Comparison of ENCODE assay signal across 15 cellular contexts in genomic region chr4:137300776-137301175, GRCh38.
A peak's percentile ranks its signal among the peaks of the same experiment; 100 is the strongest.
DNase-seq lines count a peak whose midpoint lies in the region; ATAC-seq, FAIRE-seq and TF ChIP-seq lines count a peak whose summit lies in the region.
"Had no signal": no experiment of that assay in that cellular context is flagged by ENCODE, and none has a peak within 500 bp of the region (broad histone marks: within the 10 kb centered on the region; RNA-seq: fewer than 3 reads in every experiment).

No MANE protein-coding gene starts in this region.

- H3K4me3 ChIP-seq in astrocyte (ENCODE audit: insufficient read depth, low read depth, low read length) = no peak overlapping the region
- no peak overlapping the region for H3K4me3 ChIP-seq in upper lobe of right lung
- H3K4me3 ChIP-seq: BLaER1 treated with 17β-estradiol and CSF1 and Interleukin-3, amounts not matched to agents 10 nM and 100 nM; PC-9 had no signal

- no peak overlapping the region for H3K27ac Mint-ChIP-seq in astrocyte (ENCODE audit: unreplicated experiment)
- peak overlapping the region; percentile 8 for H3K27ac Mint-ChIP-seq in type B pancreatic cell
- H3K27ac Mint-ChIP-seq: H9 had no signal

- peaks cover 4% of the 10 kb centered on the region for H3K4me1 Mint-ChIP-seq in astrocyte (ENCODE audit: low read depth, unreplicated experiment)
- H3K4me1 Mint-ChIP-seq in type B pancreatic cell (ENCODE audit: unreplicated experiment) = peaks cover 6% of the 10 kb centered on the region

- H3K9ac ChIP-seq in astrocyte (ENCODE audit: low read length) = no peak overlapping the region
- H3K9ac ChIP-seq: BLaER1 treated with 17β-estradiol and CSF1 and Interleukin-3, amounts not matched to agents 10 nM and 100 nM had no signal

- H3K79me2 ChIP-seq in astrocyte (ENCODE audit: insufficient read depth, low read length) = no peaks in the 10 kb centered on the region

- H3K27ac ChIP-seq in astrocyte (ENCODE audit: low read depth, low read length) (peak overlapping the region; percentile 52), upper lobe of right lung (no peak overlapping the region)
- H3K27ac ChIP-seq: 22Rv1; BLaER1 treated with 17β-estradiol and CSF1 and Interleukin-3, amounts not matched to agents 10 nM and 100 nM; PC-9 had no signal

- H3K27me3 Mint-ChIP-seq in astrocyte (ENCODE audit: low read depth, unreplicated experiment) (no peaks in the 10 kb centered on the region), type B pancreatic cell (no peaks in the 10 kb centered on the region)

- intact Hi-C loops in upper lobe of right lung (cut with DNase I) = no loop called here

- H3K36me3 ChIP-seq in astrocyte (ENCODE audit: insufficient read depth, low read length) (no peaks in the 10 kb centered on the region), upper lobe of right lung (no peaks in the 10 kb centered on the region)
- H3K36me3 ChIP-seq: BLaER1 treated with 17β-estradiol and CSF1 and Interleukin-3, amounts not matched to agents 10 nM and 100 nM had no signal

- peak overlapping the region; percentile 8 for H3K4me2 ChIP-seq in astrocyte (ENCODE audit: low read length)
- H3K4me2 ChIP-seq: BLaER1 treated with 17β-estradiol and CSF1 and Interleukin-3, amounts not matched to agents 10 nM and 100 nM; PC-9 had no signal

- no peak for TF ChIP-seq CTCF in astrocyte (IDR thresholded peaks at IDR 0.05; ENCODE audit: insufficient read depth, low read depth, low read length)
- TF ChIP-seq CTCF in type B pancreatic cell (conservative IDR thresholded peaks at IDR 0.05) = no peak
- TF ChIP-seq CTCF in upper lobe of right lung (IDR thresholded peaks at IDR 0.05) = no peak

- H4K20me1 ChIP-seq in astrocyte (ENCODE audit: insufficient read depth, low read length) = no peaks in the 10 kb centered on the region
- H4K20me1 ChIP-seq: BLaER1 treated with 17β-estradiol and CSF1 and Interleukin-3, amounts not matched to agents 10 nM and 100 nM had no signal

- H2AFZ ChIP-seq in astrocyte (ENCODE audit: low read depth, low read length) = no peak overlapping the region
- H2AFZ ChIP-seq: PC-9 had no signal

- H3K36me3 Mint-ChIP-seq in astrocyte (ENCODE audit: low read depth, unreplicated experiment) (no peaks in the 10 kb centered on the region), type B pancreatic cell (no peaks in the 10 kb centered on the region)

- peak; percentile 56 for FAIRE-seq in astrocyte (lab: Jason Lieb, UNC)

- no peaks in the 10 kb centered on the region for H3K27me3 ChIP-seq in astrocyte (ENCODE audit: insufficient read depth, low read length)
- H3K27me3 ChIP-seq in upper lobe of right lung = no peaks in the 10 kb centered on the region
- H3K27me3 ChIP-seq: BLaER1 treated with 17β-estradiol and CSF1 and Interleukin-3, amounts not matched to agents 10 nM and 100 nM had no signal

- H3K9me3 Mint-ChIP-seq in astrocyte (ENCODE audit: unreplicated experiment) = no peaks in the 10 kb centered on the region
- peaks cover 5% of the 10 kb centered on the region for H3K9me3 Mint-ChIP-seq in type B pancreatic cell
- H3K9me3 Mint-ChIP-seq: H9 had no signal

- DNase-seq in NCI-H2227 (lab: John Stamatoyannopoulos, UW; ENCODE audit: unreplicated experiment) = peak; percentile 2
- DNase-seq in NCI-H2227 treated with DMSO at 0.1 percent for 48 hours (lab: John Stamatoyannopoulos, UW) = no peak
- DNase-seq in astrocyte (ENCODE audit: low read depth) = peak; percentile 45
- peak; percentile 35 for DNase-seq in fibroblast of peridontal ligament (ENCODE audit: extremely low read depth)
- no peak for DNase-seq in type B pancreatic cell (ENCODE audit: extremely low spot score, unreplicated experiment)
- no peak for DNase-seq in UCSD-AML1 (lab: John Stamatoyannopoulos, UW; ENCODE audit: unreplicated experiment)
- DNase-seq in activated T-cell treated with anti-CD3 and anti-CD28 coated beads, Interleukin-2, amount 50 U/mL, for 48 hours = no peak
- no peak for DNase-seq in upper lobe of right lung
- DNase-seq: DMS153, H9, NCI-H1436 treated with DMSO at 0.1 percent for 48 hours, NCI-H226, PC-9 had no signal

- no peak for ATAC-seq in upper lobe of right lung

- H3K4me1 ChIP-seq in astrocyte (ENCODE audit: insufficient read depth, low read length) (no peaks in the 10 kb centered on the region), upper lobe of right lung (no peaks in the 10 kb centered on the region)
- H3K4me1 ChIP-seq: BLaER1 treated with 17β-estradiol and CSF1 and Interleukin-3, amounts not matched to agents 10 nM and 100 nM had no signal

- H3K9me3 ChIP-seq in astrocyte (ENCODE audit: insufficient read depth, low read depth, low read length) = no peaks in the 10 kb centered on the region
- no peaks in the 10 kb centered on the region for H3K9me3 ChIP-seq in upper lobe of right lung
- H3K9me3 ChIP-seq: BLaER1 treated with 17β-estradiol and CSF1 and Interleukin-3, amounts not matched to agents 10 nM and 100 nM had no signal

- H3K4me3 Mint-ChIP-seq in astrocyte (ENCODE audit: unreplicated experiment) (no peak overlapping the region), type B pancreatic cell (no peak overlapping the region)
- H3K4me3 Mint-ChIP-seq: H9 had no signal

Comparison
In these comparisons a context has a peak if more than half of its experiments do, and no peak if none do; other contexts are left out.
1. DNase-seq: peak in NCI-H2227 (single experiment), astrocyte (single experiment) and fibroblast of peridontal ligament (single experiment); none in NCI-H2227 treated with DMSO at 0.1 percent for 48 hours (single experiment), type B pancreatic cell (single experiment), UCSD-AML1 (single experiment), activated T-cell treated with anti-CD3 and anti-CD28 coated beads, Interleukin-2, amount 50 U/mL, for 48 hours (0 of 2) and upper lobe of right lung (single experiment).